8 cellular contexts compared by ENCODE assay signal in genomic region chr4:37890501-37891220, GRCh38. TPM values are rescaled to one million over a fixed set of nuclear protein-coding genes. Genes with fewer than 3 reads are reported as not detected.
DNase-seq lines count a peak whose midpoint lies in the region; ATAC-seq and TF ChIP-seq lines count a peak whose summit lies in the region.

TSS of gene TBC1D1 (plus strand) at chr4:37891084. CDS start at chr4:37902096, 11,012 bp downstream.

- BruUV-seq in OCI-LY7 (replicated peaks; lab: Mats Ljungman, UMichigan) = no TSS peak

- H3K27me3 Mint-ChIP-seq in activated T-helper 2 cell treated with anti-CD3 and anti-CD28 coated beads, Interferon-gamma antibody, Interleukin-2, Interleukin-4, amounts not matched to agents 10 μg/mL and 5 μg/mL and 100 μg/mL, durations not matched to agents 14 hours and 24 hours and 36 hours (ENCODE audit: low read depth) = peaks cover 12% of the 10 kb centered on the region

- POLR2A ChIA-PET in OCI-LY7 (lab: Charles Lee) = interaction anchor here (0.6 to 2.6 kb wide), 13 partner anchors 14 to 174 kb away, joined by 3 to 32 read pairs (median 5); no protein-coding TSS in a partner anchor

- H3K9me3 Mint-ChIP-seq in activated T-helper 2 cell treated with anti-CD3 and anti-CD28 coated beads, Interferon-gamma antibody, Interleukin-2, Interleukin-4, amounts not matched to agents 10 μg/mL and 5 μg/mL and 100 μg/mL, durations not matched to agents 14 hours and 24 hours and 36 hours = no peaks in the 10 kb centered on the region

- H3K4me2 ChIP-seq in OCI-LY7 (ENCODE audit: low read length) = peak within 1 kb of the TSS; percentile 82

- DNase-seq in ACHN (peak; percentile 23), OCI-LY7 (ENCODE audit: low spot score) (peak; percentile 39), germinal center (ENCODE audit: low spot score) (peak; percentile 52), omental fat pad (ENCODE audit: low spot score) (no peak), tibial nerve (ENCODE audit: low spot score in 2 of 2) (peak in 1 of 2 donors; percentile 23)
- DNase-seq in activated T-helper 2 cell treated with anti-CD3 and anti-CD28 coated beads, Interferon-gamma antibody, Interleukin-2, Interleukin-4, amounts not matched to agents 10 μg/mL and 5 μg/mL and 100 μg/mL, durations not matched to agents 14 hours and 24 hours and 36 hours (ENCODE audit: low spot score) = no peak

- TF ChIP-seq CTCF in OCI-LY7 (conservative IDR thresholded peaks at IDR 0.05; ENCODE audit: low read length) = no peak
- TF ChIP-seq CTCF in omental fat pad (IDR thresholded peaks at IDR 0.05) = no peak
- peak in 3 of 5 experiments; percentile 8 to 20 (median 14) for TF ChIP-seq CTCF in tibial nerve (IDR thresholded peaks at IDR 0.05)

- H2AFZ ChIP-seq in OCI-LY7 (ENCODE audit: low read length) = peak within 1 kb of the TSS; percentile 86

- peak; percentile 30 for ATAC-seq in GM18868 (IDR thresholded peaks at IDR 0.05; ENCODE audit: unreplicated experiment)
- ATAC-seq in HG03108 (IDR thresholded peaks at IDR 0.05; ENCODE audit: unreplicated experiment) = peak; percentile 28
- peak; percentile 46 for ATAC-seq in omental fat pad (ENCODE audit: low FRiP score)

- intact Hi-C loops in OCI-LY7 (cut with micrococcal nuclease; ENCODE audit: unreplicated experiment) = loop anchor here (1.0 to 2.0 kb wide), 3 partner anchors 39 to 87 kb away; partner anchors contain the start of gene PGM2
- intact Hi-C loops in activated T-helper 2 cell treated with anti-CD3 and anti-CD28 coated beads, Interferon-gamma antibody, Interleukin-2, Interleukin-4, amounts not matched to agents 10 μg/mL and 5 μg/mL and 100 μg/mL, durations not matched to agents 14 hours and 24 hours and 36 hours (cut with micrococcal nuclease) = loop anchor here (1.0 to 10.0 kb wide), 8 partner anchors 18 to 967 kb away; partner anchors contain the start of genes KLF3, RELL1 and TLR6

- H3K27ac ChIP-seq in OCI-LY7 (ENCODE audit: low read depth, low read length, poor library complexity, severe bottlenecking) (peak within 1 kb of the TSS; percentile 78), tibial nerve (peak within 1 kb of the TSS; percentile 10 to 90 (median 86))

- WGBS in tibial nerve, 2 donors = 0 to 1% methylated on average over 34 to 50 of the region's 63 CpGs

- peak within 1 kb of the TSS; percentile 87 for H3K4me3 Mint-ChIP-seq in activated T-helper 2 cell treated with anti-CD3 and anti-CD28 coated beads, Interferon-gamma antibody, Interleukin-2, Interleukin-4, amounts not matched to agents 10 μg/mL and 5 μg/mL and 100 μg/mL, durations not matched to agents 14 hours and 24 hours and 36 hours (ENCODE audit: low read depth)

- H3K27me3 ChIP-seq in tibial nerve = peaks cover 0 to 11% of the 10 kb centered on the region in 2 donors

- H3K4me1 Mint-ChIP-seq in activated T-helper 2 cell treated with anti-CD3 and anti-CD28 coated beads, Interferon-gamma antibody, Interleukin-2, Interleukin-4, amounts not matched to agents 10 μg/mL and 5 μg/mL and 100 μg/mL, durations not matched to agents 14 hours and 24 hours and 36 hours (ENCODE audit: low read depth) = peaks cover 38% of the 10 kb centered on the region

- peaks cover 33% of the 10 kb centered on the region for H3K4me1 ChIP-seq in OCI-LY7 (ENCODE audit: insufficient read depth, low read length, poor library complexity, severe bottlenecking)
- H3K4me1 ChIP-seq in tibial nerve = peaks cover 0 to 31% (median 11%) of the 10 kb centered on the region in 4 donors

- CTCF ChIA-PET in OCI-LY7 (lab: Charles Lee; ENCODE audit: unreplicated experiment) = interaction anchor here (0.6 kb wide), 1 partner anchor 43 kb away, joined by 5 read pairs; no protein-coding TSS in a partner anchor

- TF ChIP-seq EP300 in tibial nerve (IDR thresholded peaks at IDR 0.05) = peak in 1 of 2 donors; percentile 5

- peak within 1 kb of the TSS; percentile 89 for H3K27ac Mint-ChIP-seq in activated T-helper 2 cell treated with anti-CD3 and anti-CD28 coated beads, Interferon-gamma antibody, Interleukin-2, Interleukin-4, amounts not matched to agents 10 μg/mL and 5 μg/mL and 100 μg/mL, durations not matched to agents 14 hours and 24 hours and 36 hours

- peaks cover 31% of the 10 kb centered on the region; the same call in 1 of the 2 replicates for H3K79me2 ChIP-seq in OCI-LY7 (ENCODE audit: insufficient read depth, low read depth, low read length)

- H3K4me3 ChIP-seq in OCI-LY7 (ENCODE audit: low read depth, low read length, poor library complexity, severe bottlenecking) = peak within 1 kb of the TSS; percentile 76
- peak within 1 kb of the TSS; percentile 51 to 97 (median 81) for H3K4me3 ChIP-seq in tibial nerve

- H3K9me2 ChIP-seq in OCI-LY7 (ENCODE audit: insufficient read depth, low read length) = no peaks in the 10 kb centered on the region

- H3K36me3 ChIP-seq in OCI-LY7 (ENCODE audit: insufficient read depth, low read length) = 0 out of 2 replicates have a peak, but pooled peaks cover 11% of the 10 kb centered on the region
- no peaks in the 10 kb centered on the region for H3K36me3 ChIP-seq in tibial nerve

- H3K9me3 ChIP-seq in OCI-LY7 (ENCODE audit: low read length) (no peaks in the 10 kb centered on the region), tibial nerve (no peaks in the 10 kb centered on the region)

- TF ChIP-seq POLR2A in tibial nerve (IDR thresholded peaks at IDR 0.05) = no peak

- no peaks in the 10 kb centered on the region for H3K36me3 Mint-ChIP-seq in activated T-helper 2 cell treated with anti-CD3 and anti-CD28 coated beads, Interferon-gamma antibody, Interleukin-2, Interleukin-4, amounts not matched to agents 10 μg/mL and 5 μg/mL and 100 μg/mL, durations not matched to agents 14 hours and 24 hours and 36 hours (ENCODE audit: low read depth)

- in situ Hi-C loops in ACHN (cut with HindIII; ENCODE audit: low pct_ligation_motif_present, low pct_unique_long_range_greater_than_20kb, low sequenced_read_pairs) = no loop called here

- H4K20me1 ChIP-seq in OCI-LY7 (ENCODE audit: insufficient read depth, low read length) = no peaks in the 10 kb centered on the region

RNA-seq across cellular contexts. Expression of gene TBC1D1, which starts in this region (rescaled TPM):
- total RNA-seq in OCI-LY7 (2014; rRNA removed; shearing (Covaris generic)) = 489 and 545 TPM in 2 replicates
- total RNA-seq in OCI-LY7 (2022) (539 and 754 TPM in 2 replicates), omental fat pad (100 to 1,000 TPM in 2 of 4 donors, 10 to 100 TPM in 2; 56.4 to 127 (median 94.8) TPM), tibial nerve (10 to 100 TPM; 41.6 to 97.8 (median 62.5) TPM)
- total RNA-seq in activated T-helper 2 cell treated with anti-CD3 and anti-CD28 coated beads, Interferon-gamma antibody, Interleukin-2, Interleukin-4, amounts not matched to agents 10 μg/mL and 5 μg/mL and 100 μg/mL, durations not matched to agents 14 hours and 24 hours and 36 hours = 50.3 and 58.5 TPM in 2 replicates

Comparison
In these comparisons a context has a peak if more than half of its experiments do, and no peak if none do; other contexts are left out.
1. DNase-seq: peak in ACHN (single experiment), OCI-LY7 (single experiment) and germinal center (single experiment); none in activated T-helper 2 cell treated with anti-CD3 and anti-CD28 coated beads, Interferon-gamma antibody, Interleukin-2, Interleukin-4, amounts not matched to agents 10 μg/mL and 5 μg/mL and 100 μg/mL, durations not matched to agents 14 hours and 24 hours and 36 hours (single experiment) and omental fat pad (single experiment).
2. CTCF ChIP-seq: peak in tibial nerve (3 of 5); none in OCI-LY7 (single experiment) and omental fat pad (0 of 3).
3. Peak in every context shown above with its lines, with median percentiles within 50 percentile points of each other: ATAC-seq.